In genomic region chr20:62723351-62723750, GRCh38 we compare ENCODE assay signal across 14 cellular contexts. TPM values are rescaled to one million over a fixed set of nuclear protein-coding genes. Genes with fewer than 3 reads are reported as not detected.
DNase-seq lines count a peak whose midpoint lies in the region; ATAC-seq, FAIRE-seq and TF ChIP-seq lines count a peak whose summit lies in the region.
"Had no signal": no experiment of that assay in that cellular context is flagged by ENCODE, and none has a peak within 500 bp of the region (broad histone marks: within the 10 kb centered on the region; RNA-seq: fewer than 3 reads in every experiment).

No MANE protein-coding gene starts in this region.

- H3K4me3 ChIP-seq in BLaER1 treated with 17β-estradiol and CSF1 and Interleukin-3, amounts not matched to agents 10 nM and 100 nM, result no peak overlapping the region
- no peak overlapping the region for H3K4me3 ChIP-seq in astrocyte (ENCODE audit: insufficient read depth, low read depth, low read length)
- H3K4me3 ChIP-seq in lower lobe of right lung, result no peak overlapping the region
- H3K4me3 ChIP-seq in H7 (ENCODE audit: insufficient read depth, low read depth, low read length), result no peak overlapping the region
- H3K4me3 ChIP-seq: prostate gland, upper lobe of left lung had no signal

- H3K9me3 ChIP-seq in BLaER1 treated with 17β-estradiol and CSF1 and Interleukin-3, amounts not matched to agents 10 nM and 100 nM (replicated peaks in 1 of 11), result peaks cover 25 to 33% (median 27%) of the 10 kb centered on the region in 11 experiments
- H3K9me3 ChIP-seq in astrocyte (ENCODE audit: insufficient read depth, low read depth, low read length), result peaks cover 11% of the 10 kb centered on the region
- H3K9me3 ChIP-seq in lower lobe of right lung, result peaks cover 15% of the 10 kb centered on the region
- H3K9me3 ChIP-seq: prostate gland had no signal

- peaks cover 51% of the 10 kb centered on the region for H3K27me3 Mint-ChIP-seq in astrocyte (ENCODE audit: low read depth, unreplicated experiment)

- H3K79me2 ChIP-seq in astrocyte (ENCODE audit: insufficient read depth, low read length), result no peaks in the 10 kb centered on the region

- peaks cover 7% of the 10 kb centered on the region for H3K4me1 Mint-ChIP-seq in astrocyte (ENCODE audit: low read depth, unreplicated experiment)

- no peaks in the 10 kb centered on the region for H4K20me1 ChIP-seq in BLaER1 treated with 17β-estradiol and CSF1 and Interleukin-3, amounts not matched to agents 10 nM and 100 nM
- no peaks in the 10 kb centered on the region for H4K20me1 ChIP-seq in astrocyte (ENCODE audit: insufficient read depth, low read length)

- peak overlapping the region in 4 of 11 experiments; percentile 8 to 79 (median 21); a peak in 4 of 22 replicates for H3K9ac ChIP-seq in BLaER1 treated with 17β-estradiol and CSF1 and Interleukin-3, amounts not matched to agents 10 nM and 100 nM
- no peak overlapping the region for H3K9ac ChIP-seq in astrocyte (ENCODE audit: low read length)

- FAIRE-seq in astrocyte (lab: Jason Lieb, UNC), result no peak

- H3K4me1 ChIP-seq in BLaER1 treated with 17β-estradiol and CSF1 and Interleukin-3, amounts not matched to agents 10 nM and 100 nM, result peaks cover 53 to 71% (median 69%) of the 10 kb centered on the region in 10 experiments
- H3K4me1 ChIP-seq in astrocyte (ENCODE audit: insufficient read depth, low read length) (peaks cover 4% of the 10 kb centered on the region), lower lobe of right lung (no peaks in the 10 kb centered on the region)
- H3K4me1 ChIP-seq: prostate gland had no signal

- H3K27me3 ChIP-seq in BLaER1 treated with 17β-estradiol and CSF1 and Interleukin-3, amounts not matched to agents 10 nM and 100 nM, result peaks cover 0 to 41% (median 0%) of the 10 kb centered on the region in 11 experiments; a peak in 6 of 22 replicates
- peaks cover 17% of the 10 kb centered on the region for H3K27me3 ChIP-seq in astrocyte (ENCODE audit: insufficient read depth, low read length)
- H3K27me3 ChIP-seq in lower lobe of right lung (ENCODE audit: low read depth), result peaks cover 42% of the 10 kb centered on the region
- H3K27me3 ChIP-seq in H7 (ENCODE audit: control insufficient read depth, insufficient read depth, low read length), result no peaks in the 10 kb centered on the region

- H2AFZ ChIP-seq in astrocyte (ENCODE audit: low read depth, low read length), result no peak overlapping the region

- peaks cover 2% of the 10 kb centered on the region for H3K36me3 Mint-ChIP-seq in astrocyte (ENCODE audit: low read depth, unreplicated experiment)

- H3K36me3 ChIP-seq in BLaER1 treated with 17β-estradiol and CSF1 and Interleukin-3, amounts not matched to agents 10 nM and 100 nM, result peaks cover 0 to 4% (median 0%) of the 10 kb centered on the region in 11 experiments; a peak in 1 of 22 replicates
- H3K36me3 ChIP-seq in astrocyte (ENCODE audit: insufficient read depth, low read length) (no peaks in the 10 kb centered on the region), lower lobe of right lung (no peaks in the 10 kb centered on the region), H7 (replicated peaks; ENCODE audit: control insufficient read depth, insufficient read depth, low read length) (no peaks in the 10 kb centered on the region)
- H3K36me3 ChIP-seq: prostate gland, upper lobe of left lung had no signal

- H3K9me3 Mint-ChIP-seq in astrocyte (ENCODE audit: unreplicated experiment), result peaks cover 25% of the 10 kb centered on the region

- no peak overlapping the region for H3K27ac ChIP-seq in BLaER1 treated with 17β-estradiol and CSF1 and Interleukin-3, amounts not matched to agents 10 nM and 100 nM
- no peak overlapping the region for H3K27ac ChIP-seq in astrocyte (ENCODE audit: low read depth, low read length)
- H3K27ac ChIP-seq in lower lobe of right lung, result no peak overlapping the region
- H3K27ac ChIP-seq: prostate gland, upper lobe of left lung had no signal

- intact Hi-C loops in lower lobe of right lung (cut with DNase I), result no loop called here

- H3K4me2 ChIP-seq in BLaER1 treated with 17β-estradiol and CSF1 and Interleukin-3, amounts not matched to agents 10 nM and 100 nM, result peak overlapping the region; percentile 79 to 98 (median 94)
- no peak overlapping the region for H3K4me2 ChIP-seq in astrocyte (ENCODE audit: low read length)

- peak; percentile 58 for DNase-seq in M059J (ENCODE audit: low read depth)
- DNase-seq in astrocyte (ENCODE audit: low read depth), result peak; percentile 61
- DNase-seq in lower lobe of right lung, result peak; percentile 41
- no peak for DNase-seq in H7
- DNase-seq in omental fat pad (ENCODE audit: low spot score), result no peak
- DNase-seq in ACHN, result no peak
- DNase-seq: cortex of kidney, HFFc6, NCI-H1694 treated with DMSO at 0.1 percent for 48 hours had no signal

- in situ Hi-C loops in ACHN (cut with HindIII; ENCODE audit: low pct_ligation_motif_present, low pct_unique_long_range_greater_than_20kb, low sequenced_read_pairs), result no loop called here

- TF ChIP-seq CTCF in astrocyte (IDR thresholded peaks at IDR 0.05; ENCODE audit: insufficient read depth, low read depth, low read length), result no peak
- no peak for TF ChIP-seq CTCF in lower lobe of right lung (IDR thresholded peaks at IDR 0.05)
- no peak for TF ChIP-seq CTCF in omental fat pad (IDR thresholded peaks at IDR 0.05)

- H3K27ac Mint-ChIP-seq in astrocyte (ENCODE audit: unreplicated experiment), result no peak overlapping the region
- H3K27ac Mint-ChIP-seq: HFFc6 had no signal

- H3K4me3 Mint-ChIP-seq in astrocyte (ENCODE audit: unreplicated experiment), result no peak overlapping the region
- H3K4me3 Mint-ChIP-seq: HFFc6 had no signal

- no peak for ATAC-seq in lower lobe of right lung
- no peak for ATAC-seq in omental fat pad (ENCODE audit: low FRiP score)
- ATAC-seq in HG03196 (IDR thresholded peaks at IDR 0.05; ENCODE audit: unreplicated experiment), result no peak

RNA-seq across cellular contexts. Expression of gene NTSR1, which starts 14.7 kb away (rescaled TPM):
- total RNA-seq in M059J (2014; rRNA removed; shearing (Covaris generic)), result 0.07 and 0.54 TPM in 2 replicates
- total RNA-seq in astrocyte (0.10 and 0.16 TPM in 2 replicates), lower lobe of right lung (not detected), omental fat pad (under 1 TPM in 2 of 4 donors, not detected in 2; 0.24 to 0.25 TPM)
- total RNA-seq in H7 (2014; rRNA removed; shearing (Covaris generic)), result 0.30 and 1.1 TPM in 2 replicates
- total RNA-seq: SK-MEL-5 had no signal

Comparison
In these comparisons a context has a peak if more than half of its experiments do, and no peak if none do; other contexts are left out.
1. DNase-seq: peak in M059J (single experiment), astrocyte (single experiment) and lower lobe of right lung (single experiment); none in H7 (single experiment), omental fat pad (single experiment) and ACHN (single experiment).